1 cellular context compared by ENCODE assay signal in genomic region chr6:143974089-143974488, GRCh38.
A peak's percentile ranks its signal among the peaks of the same experiment; 100 is the strongest.
TF ChIP-seq lines count a peak whose summit lies in the region.

No MANE protein-coding gene starts in this region.

TF ChIP-seq in HepG2, 621 proteins besides CTCF, POLR2A, EP300 and RAD21 (continued from another document):
- TF ChIP-seq ZNF724P (CRISPR knock-in tag; IDR thresholded peaks at IDR 0.05; ENCODE audit: borderline replicate concordance) (no peak), FOXA3 (CRISPR knock-in tag; IDR thresholded peaks at IDR 0.05) (peak; percentile 19; the same call in 1 of the 2 replicates), ZNF652 (CRISPR knock-in tag; IDR thresholded peaks at IDR 0.05; ENCODE audit: borderline replicate concordance, low read depth) (peak; percentile 84), NPAS2 (CRISPR knock-in tag; IDR thresholded peaks at IDR 0.05; ENCODE audit: borderline replicate concordance) (no peak), PITX1 (CRISPR knock-in tag; IDR thresholded peaks at IDR 0.05) (peak; percentile 83; the same call in 1 of the 2 replicates), TGIF2 (CRISPR knock-in tag; IDR thresholded peaks at IDR 0.05) (no peak), ZNF572 (CRISPR knock-in tag; IDR thresholded peaks at IDR 0.05) (no peak), NR2F6 (IDR thresholded peaks at IDR 0.05) (no peak), NR2F6 (CRISPR knock-in tag; IDR thresholded peaks at IDR 0.05) (no peak), NCOA1 (CRISPR knock-in tag; IDR thresholded peaks at IDR 0.05) (no peak), HNF4G (IDR thresholded peaks at IDR 0.05; ENCODE audit: borderline replicate concordance, low read depth, low read length) (no peak), HNF4G (CRISPR knock-in tag; IDR thresholded peaks at IDR 0.05; ENCODE audit: borderline replicate concordance, low read depth) (no peak), ARHGAP35 (CRISPR knock-in tag; IDR thresholded peaks at IDR 0.05; ENCODE audit: borderline replicate concordance) (no peak), MTF2 (CRISPR knock-in tag; IDR thresholded peaks at IDR 0.05; ENCODE audit: borderline replicate concordance) (no peak), ZNF124 (CRISPR knock-in tag; IDR thresholded peaks at IDR 0.05) (no peak), ZBTB42 (CRISPR knock-in tag; IDR thresholded peaks at IDR 0.05) (no peak)
- TF ChIP-seq, protein P1, sequence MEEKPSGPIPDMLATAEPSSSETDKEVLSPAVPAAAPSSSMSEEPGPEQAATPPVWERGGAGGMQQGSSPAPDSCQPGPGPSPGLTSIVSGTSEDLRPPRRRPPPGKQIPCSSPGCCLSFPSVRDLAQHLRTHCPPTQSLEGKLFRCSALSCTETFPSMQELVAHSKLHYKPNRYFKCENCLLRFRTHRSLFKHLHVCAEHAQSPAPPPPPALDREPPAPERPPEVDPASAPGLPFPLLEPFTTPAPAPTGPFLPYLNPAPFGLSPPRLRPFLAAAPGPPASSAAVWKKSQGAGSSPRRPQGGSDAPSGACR (CRISPR knock-in tag; IDR thresholded peaks at IDR 0.05) = no peak
